ENCODE assay signal across 25 cellular contexts in the genomic region with DNA sequence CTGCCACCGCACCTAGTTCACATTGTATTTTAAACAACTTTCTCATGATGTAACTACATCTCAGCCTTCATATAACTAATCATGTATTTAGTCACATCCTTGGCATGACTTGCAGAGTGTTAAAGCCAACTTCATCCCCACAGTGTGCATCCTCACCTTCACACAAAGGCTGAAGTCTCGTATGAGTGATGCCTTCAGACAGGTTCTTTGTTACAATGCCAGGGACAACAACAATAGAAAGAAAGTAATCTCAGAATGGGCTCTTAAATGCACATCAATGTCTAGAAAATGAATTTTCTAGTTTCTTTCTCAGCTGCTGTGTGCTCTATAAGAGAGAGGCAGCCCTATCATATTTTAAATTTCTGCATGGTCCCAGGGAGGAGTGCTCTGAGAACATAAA.
A peak's percentile ranks its signal among the peaks of the same experiment; 100 is the strongest.
DNase-seq lines count a peak whose midpoint lies in the region; FAIRE-seq and TF ChIP-seq lines count a peak whose summit lies in the region.
"Had no signal": no experiment of that assay in that cellular context is flagged by ENCODE, and none has a peak within 500 bp of the region (broad histone marks: within the 10 kb centered on the region; RNA-seq: fewer than 3 reads in every experiment).

No MANE protein-coding gene starts in this region.

- H3K27ac ChIP-seq in neural cell (ENCODE audit: low read length), result peak overlapping the region; percentile 33
- H3K27ac ChIP-seq: BLaER1 had no signal

- H3K27me3 ChIP-seq in bronchial epithelial cell (ENCODE audit: control insufficient read depth, insufficient read depth, low read length) (no peaks in the 10 kb centered on the region), neural cell (ENCODE audit: insufficient read depth, low read depth, low read length) (no peaks in the 10 kb centered on the region)
- H3K27me3 ChIP-seq: BE2C, BLaER1 had no signal

- DNase-seq in HT1080 (ENCODE audit: low read depth), result peak; percentile 9
- peak; percentile 7 for DNase-seq in bronchial epithelial cell (ENCODE audit: low read depth)
- no peak for DNase-seq in hippocampal formation (lab: John Stamatoyannopoulos, UW)
- DNase-seq in dermis blood vessel endothelial cell, result no peak
- DNase-seq: 8988T; ACHN; BE2C; C1 segment of cervical spinal cord; CD4-positive, alpha-beta memory T cell; CD4-positive, CD25-positive, alpha-beta regulatory T cell; CD8-positive, alpha-beta memory T cell; COR-L47; DMS 273 treated with DMSO at 0.1 percent for 48 hours; DMS153; DMS53; DMS79; DND-41; EL; GDM1 had no signal

- H3K9me3 ChIP-seq in neural cell (ENCODE audit: low read length), result no peaks in the 10 kb centered on the region
- H3K9me3 ChIP-seq: BE2C, BLaER1 had no signal

- TF ChIP-seq EP300 in neural cell (conservative IDR thresholded peaks at IDR 0.05; ENCODE audit: poor library complexity, severe bottlenecking), result peak; percentile 92

- no peaks in the 10 kb centered on the region for H3K79me2 ChIP-seq in neural cell (replicated peaks; ENCODE audit: insufficient read depth, low read length)

- H4K20me1 ChIP-seq in neural cell (ENCODE audit: insufficient read depth), result no peaks in the 10 kb centered on the region
- H4K20me1 ChIP-seq: BLaER1 had no signal

- TF ChIP-seq RAD21 in neural cell (conservative IDR thresholded peaks at IDR 0.05), result no peak

- no peak overlapping the region for H3K4me2 ChIP-seq in neural cell (ENCODE audit: low read length)
- H3K4me2 ChIP-seq: BLaER1 had no signal

- H3K4me3 ChIP-seq in bronchial epithelial cell (ENCODE audit: low read depth, low read length), result no peak overlapping the region
- H3K4me3 ChIP-seq in neural cell (ENCODE audit: low read length), result no peak overlapping the region
- H3K4me3 ChIP-seq: BLaER1, GM12878 had no signal

- H3K36me3 ChIP-seq in bronchial epithelial cell (ENCODE audit: control insufficient read depth, insufficient read depth, low read length) (no peaks in the 10 kb centered on the region), neural cell (ENCODE audit: insufficient read depth, low read length) (no peaks in the 10 kb centered on the region)
- H3K36me3 ChIP-seq: BE2C, BLaER1 had no signal

- no peak overlapping the region for H2AFZ ChIP-seq in neural cell (ENCODE audit: low read depth, low read length)

- TF ChIP-seq CTCF in bronchial epithelial cell (IDR thresholded peaks at IDR 0.05; ENCODE audit: insufficient read depth, low read length, severe bottlenecking), result no peak
- TF ChIP-seq CTCF in neural cell (IDR thresholded peaks at IDR 0.05; ENCODE audit: poor library complexity, severe bottlenecking), result no peak

- H3F3A ChIP-seq in neural cell (ENCODE audit: insufficient read depth, low read length, poor library complexity, severe bottlenecking), result no peaks in the 10 kb centered on the region

- FAIRE-seq in bronchial epithelial cell (lab: Jason Lieb, UNC), result no peak
- FAIRE-seq: A204.1, GM12878, GM12892, GM18507 had no signal

- H3K9ac ChIP-seq in neural cell (ENCODE audit: low read length), result no peak overlapping the region
- H3K9ac ChIP-seq: BLaER1 had no signal

- no peaks in the 10 kb centered on the region for H3K9me2 ChIP-seq in neural cell (ENCODE audit: insufficient read depth, low read length)

TF ChIP-seq in neural cell, 6 proteins besides CTCF, POLR2A, EP300 and RAD21:
- TF ChIP-seq SMC3 (conservative IDR thresholded peaks at IDR 0.05; ENCODE audit: poor library complexity) (no peak), TAF1 (IDR thresholded peaks at IDR 0.05; ENCODE audit: low read depth) (no peak), POLR2AphosphoS5 (IDR thresholded peaks at IDR 0.05) (peak; percentile 58)
- TF ChIP-seq, protein P1, sequence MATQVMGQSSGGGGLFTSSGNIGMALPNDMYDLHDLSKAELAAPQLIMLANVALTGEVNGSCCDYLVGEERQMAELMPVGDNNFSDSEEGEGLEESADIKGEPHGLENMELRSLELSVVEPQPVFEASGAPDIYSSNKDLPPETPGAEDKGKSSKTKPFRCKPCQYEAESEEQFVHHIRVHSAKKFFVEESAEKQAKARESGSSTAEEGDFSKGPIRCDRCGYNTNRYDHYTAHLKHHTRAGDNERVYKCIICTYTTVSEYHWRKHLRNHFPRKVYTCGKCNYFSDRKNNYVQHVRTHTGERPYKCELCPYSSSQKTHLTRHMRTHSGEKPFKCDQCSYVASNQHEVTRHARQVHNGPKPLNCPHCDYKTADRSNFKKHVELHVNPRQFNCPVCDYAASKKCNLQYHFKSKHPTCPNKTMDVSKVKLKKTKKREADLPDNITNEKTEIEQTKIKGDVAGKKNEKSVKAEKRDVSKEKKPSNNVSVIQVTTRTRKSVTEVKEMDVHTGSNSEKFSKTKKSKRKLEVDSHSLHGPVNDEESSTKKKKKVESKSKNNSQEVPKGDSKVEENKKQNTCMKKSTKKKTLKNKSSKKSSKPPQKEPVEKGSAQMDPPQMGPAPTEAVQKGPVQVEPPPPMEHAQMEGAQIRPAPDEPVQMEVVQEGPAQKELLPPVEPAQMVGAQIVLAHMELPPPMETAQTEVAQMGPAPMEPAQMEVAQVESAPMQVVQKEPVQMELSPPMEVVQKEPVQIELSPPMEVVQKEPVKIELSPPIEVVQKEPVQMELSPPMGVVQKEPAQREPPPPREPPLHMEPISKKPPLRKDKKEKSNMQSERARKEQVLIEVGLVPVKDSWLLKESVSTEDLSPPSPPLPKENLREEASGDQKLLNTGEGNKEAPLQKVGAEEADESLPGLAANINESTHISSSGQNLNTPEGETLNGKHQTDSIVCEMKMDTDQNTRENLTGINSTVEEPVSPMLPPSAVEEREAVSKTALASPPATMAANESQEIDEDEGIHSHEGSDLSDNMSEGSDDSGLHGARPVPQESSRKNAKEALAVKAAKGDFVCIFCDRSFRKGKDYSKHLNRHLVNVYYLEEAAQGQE (IDR thresholded peaks at IDR 0.05; ENCODE audit: borderline replicate concordance), result no peak

Comparison
In these comparisons a context has a peak if more than half of its experiments do, and no peak if none do; other contexts are left out.
1. DNase-seq: peak in HT1080 (single experiment) and bronchial epithelial cell (single experiment); none in hippocampal formation (0 of 2) and dermis blood vessel endothelial cell (single experiment).